ENCODE assay signal across 14 cellular contexts in genomic region chr20:1535420-1536175, GRCh38. TPM values are rescaled to one million over a fixed set of nuclear protein-coding genes. Genes with fewer than 3 reads are reported as not detected.
DNase-seq lines count a peak whose midpoint lies in the region; ATAC-seq and TF ChIP-seq lines count a peak whose summit lies in the region.
"Had no signal": no experiment of that assay in that cellular context is flagged by ENCODE, and none has a peak within 500 bp of the region (broad histone marks: within the 10 kb centered on the region; RNA-seq: fewer than 3 reads in every experiment).

No MANE protein-coding gene starts in this region.

- H3K9ac ChIP-seq in OCI-LY3 (ENCODE audit: low read length) = peak overlapping the region; percentile 12; the same call in 1 of the 2 replicates

- peaks cover 0 to 7% of the 10 kb centered on the region in 2 donors for H3K36me3 Mint-ChIP-seq in activated naive CD4-positive, alpha-beta T cell treated with anti-CD3 and anti-CD28 coated beads, Interleukin-2, amount 50 U/mL, for 72 hours

- H3K4me1 ChIP-seq in DOHH2 (ENCODE audit: control insufficient read depth, low read length) (peaks cover 36% of the 10 kb centered on the region), OCI-LY3 (ENCODE audit: low read length) (peaks cover 40% of the 10 kb centered on the region), psoas muscle (no peaks in the 10 kb centered on the region)

- H3K9me2 ChIP-seq in DOHH2 (replicated peaks; ENCODE audit: control insufficient read depth, low read length) = no peaks in the 10 kb centered on the region

- intact Hi-C loops in psoas muscle (cut with DNase I) = no loop called here

- peak overlapping the region; percentile 5; the same call in 1 of the 2 replicates for H3K27ac ChIP-seq in DOHH2 (ENCODE audit: low read depth, low read length)
- peak overlapping the region; percentile 54 for H3K27ac ChIP-seq in OCI-LY3 (ENCODE audit: low read length)
- H3K27ac ChIP-seq in psoas muscle = no peak overlapping the region

- H3K9me3 Mint-ChIP-seq in activated naive CD4-positive, alpha-beta T cell treated with anti-CD3 and anti-CD28 coated beads, Interleukin-2, amount 50 U/mL, for 72 hours = peaks cover 0 to 12% of the 10 kb centered on the region in 2 donors

- TF ChIP-seq CTCF in DOHH2 (IDR thresholded peaks at IDR 0.05; ENCODE audit: low read depth, low read length, poor library complexity, severe bottlenecking) (no peak), OCI-LY3 (IDR thresholded peaks at IDR 0.05; ENCODE audit: low read depth, low read length) (no peak), psoas muscle (IDR thresholded peaks at IDR 0.05) (no peak)

- no peak for DNase-seq in activated naive CD4-positive, alpha-beta T cell treated with anti-CD3 and anti-CD28 coated beads, Interleukin-2, amount 50 U/mL, for 72 hours (ENCODE audit: low spot score in 2 of 2)
- DNase-seq in LoVo (ENCODE audit: low spot score) (no peak), psoas muscle (no peak)
- DNase-seq in effector CD4-positive, alpha-beta T cell = no peak
- DNase-seq: activated T-cell treated with anti-CD3 and anti-CD28 coated beads, Interleukin-2, amount 50 U/mL, for 4 hours; effector CD8-positive, alpha-beta T cell; islet precursor cell had no signal

- H3K27me3 ChIP-seq in DOHH2 (ENCODE audit: control insufficient read depth, low read length) = no peaks in the 10 kb centered on the region
- no peaks in the 10 kb centered on the region for H3K27me3 ChIP-seq in OCI-LY3 (ENCODE audit: low read depth, low read length)
- H3K27me3 ChIP-seq in psoas muscle (ENCODE audit: insufficient read depth in 3 of 3, low read length in 2 of 3) = peaks cover 0 to 2% (median 0%) of the 10 kb centered on the region in 3 donors

- no peak overlapping the region for H2AFZ ChIP-seq in OCI-LY3 (ENCODE audit: low read depth, low read length)

- no peaks in the 10 kb centered on the region for H3F3A ChIP-seq in DOHH2 (ENCODE audit: control insufficient read depth, insufficient read depth)

- H3K4me2 ChIP-seq in DOHH2 (ENCODE audit: low read length) (peak overlapping the region; percentile 71; the same call in 1 of the 2 replicates), OCI-LY3 (ENCODE audit: low read length) (peak overlapping the region; percentile 76)
- H3K4me2 ChIP-seq: smooth muscle cell had no signal

- H3K4me3 ChIP-seq in DOHH2 (ENCODE audit: low read length) = no peak overlapping the region
- H3K4me3 ChIP-seq in OCI-LY3 (ENCODE audit: low read length) = peak overlapping the region; percentile 15
- no peak overlapping the region for H3K4me3 ChIP-seq in psoas muscle
- H3K4me3 ChIP-seq: smooth muscle cell had no signal

- H3K79me2 ChIP-seq in DOHH2 (ENCODE audit: control insufficient read depth, low read length) (no peaks in the 10 kb centered on the region), OCI-LY3 (ENCODE audit: low read length) (no peaks in the 10 kb centered on the region)

- WGBS in psoas muscle, 3 donors = 76 to 84% (median 83%) methylated on average over 5 of the region's 5 CpGs

- H4K20me1 ChIP-seq in DOHH2 (ENCODE audit: control insufficient read depth, insufficient read depth, low read depth, low read length) = no peaks in the 10 kb centered on the region
- H4K20me1 ChIP-seq in OCI-LY3 (ENCODE audit: insufficient read depth, low read length) = no peaks in the 10 kb centered on the region

- H3K9me3 ChIP-seq in DOHH2 (ENCODE audit: control insufficient read depth, insufficient read depth, low read length) = no peaks in the 10 kb centered on the region
- H3K9me3 ChIP-seq in OCI-LY3 (ENCODE audit: insufficient read depth, low read length) = no peaks in the 10 kb centered on the region
- H3K9me3 ChIP-seq in psoas muscle = peaks cover 1% of the 10 kb centered on the region

- H3K36me3 ChIP-seq in DOHH2 (ENCODE audit: control insufficient read depth, low read length) (no peaks in the 10 kb centered on the region), OCI-LY3 (replicated peaks; ENCODE audit: low read depth, low read length) (no peaks in the 10 kb centered on the region), psoas muscle (ENCODE audit: insufficient read depth in 1 of 2, low read depth in 1 of 2) (no peaks in the 10 kb centered on the region)

- H3K27ac Mint-ChIP-seq in activated naive CD4-positive, alpha-beta T cell treated with anti-CD3 and anti-CD28 coated beads, Interleukin-2, amount 50 U/mL, for 72 hours = no peak overlapping the region

- peak; percentile 89 for ATAC-seq in GM19397 (IDR thresholded peaks at IDR 0.05; ENCODE audit: unreplicated experiment)
- peak; percentile 80 for ATAC-seq in HG03045 (IDR thresholded peaks at IDR 0.05; ENCODE audit: unreplicated experiment)
- ATAC-seq in activated naive CD4-positive, alpha-beta T cell treated with anti-CD3 and anti-CD28 coated beads, Interleukin-2, amount 50 U/mL, for 72 hours = no peak
- ATAC-seq in psoas muscle = no peak
- ATAC-seq: activated T-cell treated with anti-CD3 and anti-CD28 coated beads, Interleukin-2, amount 50 U/mL, for 4 hours; HCT116 had no signal

RNA-seq across cellular contexts. Expression of gene SIRPD, which starts 21.9 kb away (rescaled TPM):
- total RNA-seq in activated naive CD4-positive, alpha-beta T cell treated with anti-CD3 and anti-CD28 coated beads, Interleukin-2, amount 50 U/mL, for 72 hours = not detected
- not detected for total RNA-seq in psoas muscle
- not detected for polyA plus RNA-seq in psoas muscle
- total RNA-seq: activated T-cell treated with anti-CD3 and anti-CD28 coated beads, Interleukin-2, amount 50 U/mL, for 4 hours; smooth muscle cell had no signal
- polyA plus RNA-seq: smooth muscle cell had no signal

RNA-seq across cellular contexts. Expression of gene SIRPB2, which starts 44.4 kb away (rescaled TPM):
- total RNA-seq in activated naive CD4-positive, alpha-beta T cell treated with anti-CD3 and anti-CD28 coated beads, Interleukin-2, amount 50 U/mL, for 72 hours = not detected
- 1 to 10 TPM; 1.1 to 1.8 (median 1.1) TPM for total RNA-seq in psoas muscle
- polyA plus RNA-seq in psoas muscle = under 1 TPM; 0.18 to 0.39 (median 0.27) TPM
- total RNA-seq: activated T-cell treated with anti-CD3 and anti-CD28 coated beads, Interleukin-2, amount 50 U/mL, for 4 hours; RPMI7951; smooth muscle cell had no signal
- polyA plus RNA-seq: smooth muscle cell had no signal

Comparison
In these comparisons a context has a peak if more than half of its experiments do, and no peak if none do; other contexts are left out.
1. ATAC-seq: peak in GM19397 (single experiment) and HG03045 (single experiment); none in activated naive CD4-positive, alpha-beta T cell treated with anti-CD3 and anti-CD28 coated beads, Interleukin-2, amount 50 U/mL, for 72 hours (0 of 2) and psoas muscle (0 of 4).